33 cellular contexts compared by ENCODE assay signal in the genomic region with DNA sequence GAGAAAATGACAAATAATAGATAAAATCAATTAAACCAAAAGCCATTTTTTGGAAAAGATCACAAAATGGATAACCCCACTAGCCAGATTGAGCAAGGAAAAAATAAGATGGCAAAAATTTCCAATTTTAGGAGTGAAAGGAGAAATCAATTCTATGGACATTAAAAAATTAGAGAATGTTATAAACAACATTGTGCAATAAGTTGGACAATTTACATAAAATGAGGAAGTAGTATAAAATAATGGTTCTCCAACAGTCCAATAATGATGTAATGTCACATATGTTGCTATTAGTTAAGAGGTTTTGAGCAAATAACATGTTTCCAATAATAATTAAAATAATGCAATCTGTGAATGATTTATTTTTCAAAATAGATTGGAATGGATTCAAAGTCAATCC. TPM values are rescaled to one million over a fixed set of nuclear protein-coding genes. Genes with fewer than 3 reads are reported as not detected.
"Had no signal": no experiment of that assay in that cellular context is flagged by ENCODE, and none has a peak within 500 bp of the region (broad histone marks: within the 10 kb centered on the region; RNA-seq: fewer than 3 reads in every experiment).

No MANE protein-coding gene starts in this region.

- H3K4me1 ChIP-seq: foreskin keratinocyte, gastrocnemius medialis had no signal

- H3K27ac ChIP-seq: adrenal gland, body of pancreas, esophagus muscularis mucosa, foreskin keratinocyte, gastrocnemius medialis, heart left ventricle, WERI-Rb-1 had no signal

- DNase-seq: activated B cell treated with CpG ODN at 0.5 μM for 24 hours; activated CD4-positive, alpha-beta T cell treated with anti-CD3 and anti-CD28 coated beads for 48 hours; activated CD4-positive, alpha-beta T cell treated with anti-CD3 and anti-CD28 coated beads, Interleukin-2, amount 50 U/mL, for 1 hour; activated CD4-positive, alpha-beta T cell treated with anti-CD3 and anti-CD28 coated beads, Interleukin-2, amount 50 U/mL, for 48 hours; activated CD8-positive, alpha-beta memory T cell treated with anti-CD3 and anti-CD28 coated beads for 24 hours; activated CD8-positive, alpha-beta T cell treated with anti-CD3 and anti-CD28 coated beads for 36 hours; activated effector memory CD4-positive, alpha-beta T cell treated with Interleukin-2 at 50 U/mL for 16 hours; activated gamma-delta T cell treated with Interleukin-2 at 50 U/mL for 16 hours; activated naive CD4-positive, alpha-beta T cell treated with anti-CD3 and anti-CD28 coated beads, Interleukin-2, amount 50 U/mL, for 16 hours; activated naive CD4-positive, alpha-beta T cell treated with Interleukin-2 at 50 U/mL for 16 hours; activated naive CD8-positive, alpha-beta T cell treated with anti-CD3 and anti-CD28 coated beads for 36 hours; activated naive CD8-positive, alpha-beta T cell treated with anti-CD3 and anti-CD28 coated beads, Interleukin-2, amount 50 U/mL, for 24 hours; activated T-cell treated with anti-CD3 and anti-CD28 coated beads, Interleukin-2, amount 50 U/mL, for 4 hours; adrenal gland; amygdala; aorta; body of pancreas; caudate nucleus; cortex of kidney; dermis blood vessel endothelial cell; effector CD4-positive, alpha-beta T cell; effector memory CD8-positive, alpha-beta T cell; erythroblast; foreskin keratinocyte; gastrocnemius medialis; glutamatergic neuron; heart left ventricle; T1000; WERI-Rb-1 had no signal

- H3K4me3 ChIP-seq: adrenal gland, body of pancreas, esophagus muscularis mucosa, gastrocnemius medialis, heart left ventricle had no signal

- FAIRE-seq: colon had no signal

- H3K9me3 ChIP-seq: adrenal gland, body of pancreas, gastrocnemius medialis had no signal

- ATAC-seq: activated CD4-positive, CD25-positive, alpha-beta regulatory T cell treated with anti-CD3 and anti-CD28 coated beads, Interleukin-2, amount 50 U/mL, for 24 hours; activated CD8-positive, alpha-beta T cell treated with anti-CD3 and anti-CD28 coated beads for 36 hours; activated naive CD8-positive, alpha-beta T cell treated with anti-CD3 and anti-CD28 coated beads, Interleukin-2, amount 50 U/mL, for 24 hours; activated T-cell treated with anti-CD3 and anti-CD28 coated beads, Interleukin-2, amount 50 U/mL, for 4 hours; activated T-helper 17 cell treated with anti-CD3 and anti-CD28 coated beads, Interleukin-2, amount 50 U/mL, for 72 hours; body of pancreas; effector memory CD8-positive, alpha-beta T cell; foreskin keratinocyte; gastrocnemius medialis; heart left ventricle had no signal

- H3K36me3 ChIP-seq: adrenal gland, esophagus muscularis mucosa, gastrocnemius medialis, heart left ventricle, WERI-Rb-1 had no signal

RNA-seq across cellular contexts. Expression of a gene that starts 3.1 kb away (rescaled TPM):
- total RNA-seq: activated B cell treated with CpG ODN at 0.5 μM for 24 hours; activated CD8-positive, alpha-beta T cell treated with anti-CD3 and anti-CD28 coated beads for 36 hours; activated naive CD8-positive, alpha-beta T cell treated with anti-CD3 and anti-CD28 coated beads for 36 hours; activated T-cell treated with anti-CD3 and anti-CD28 coated beads, Interleukin-2, amount 50 U/mL, for 4 hours; activated T-helper 17 cell treated with anti-CD3 and anti-CD28 coated beads, Interleukin-2, amount 50 U/mL, for 72 hours; foreskin keratinocyte had no signal
- polyA plus RNA-seq: foreskin keratinocyte had no signal
